In genomic region chr4:73669410-73670183, GRCh38 we compare ENCODE assay signal across 19 cellular contexts. TPM values are rescaled to one million over a fixed set of nuclear protein-coding genes. Genes with fewer than 3 reads are reported as not detected.
A peak's percentile ranks its signal among the peaks of the same experiment; 100 is the strongest.
DNase-seq lines count a peak whose midpoint lies in the region; ATAC-seq, FAIRE-seq and TF ChIP-seq lines count a peak whose summit lies in the region.
"Had no signal": no experiment of that assay in that cellular context is flagged by ENCODE, and none has a peak within 500 bp of the region (broad histone marks: within the 10 kb centered on the region; RNA-seq: fewer than 3 reads in every experiment).

No MANE protein-coding gene starts in this region.

- TF ChIP-seq CTCF in adrenal gland (IDR thresholded peaks at IDR 0.05) (no peak), left lung (IDR thresholded peaks at IDR 0.05) (no peak), thyroid gland (IDR thresholded peaks at IDR 0.05) (no peak)

- H3K4me3 ChIP-seq in adrenal gland (peak overlapping the region in 2 of 4 donors; percentile 1 to 34), left lung (no peak overlapping the region), thyroid gland (replicated peaks in 1 of 3) (no peak overlapping the region)

- H3K27ac ChIP-seq in adrenal gland (peak overlapping the region; percentile 44 to 89 (median 81)), left lung (no peak overlapping the region), thyroid gland (peak overlapping the region in 2 of 3 donors; percentile 29 to 41)

- intact Hi-C loops in adrenal gland (cut with DNase I) (loop anchor here in 1 of 2 donors (10.0 kb wide), 3 partner anchors 195 to 465 kb away; partner anchors contain the start of gene CXCL1), left lung (cut with DNase I) (no loop called here), thyroid gland (cut with DNase I) (no loop called here)

- ATAC-seq in left lung: peak; percentile 59
- no peak for ATAC-seq in HG02798 (IDR thresholded peaks at IDR 0.05; ENCODE audit: poor library complexity, unreplicated experiment)

- H3K4me1 ChIP-seq in adrenal gland (replicated peaks in 1 of 2): peaks cover 15 to 21% of the 10 kb centered on the region in 2 donors
- H3K4me1 ChIP-seq in left lung: peaks cover 0 to 4% of the 10 kb centered on the region in 2 donors
- peaks cover 0 to 10% of the 10 kb centered on the region in 2 donors for H3K4me1 ChIP-seq in thyroid gland

- no peaks in the 10 kb centered on the region for H3K27me3 ChIP-seq in adrenal gland
- no peaks in the 10 kb centered on the region for H3K27me3 ChIP-seq in left lung
- no peaks in the 10 kb centered on the region for H3K27me3 ChIP-seq in thyroid gland

- H3K36me3 ChIP-seq in adrenal gland (replicated peaks in 1 of 2): no peaks in the 10 kb centered on the region
- H3K36me3 ChIP-seq in left lung: no peaks in the 10 kb centered on the region
- H3K36me3 ChIP-seq in thyroid gland: no peaks in the 10 kb centered on the region

- H3K9me3 ChIP-seq in adrenal gland (replicated peaks in 1 of 3): no peaks in the 10 kb centered on the region
- H3K9me3 ChIP-seq in left lung: no peaks in the 10 kb centered on the region
- no peaks in the 10 kb centered on the region for H3K9me3 ChIP-seq in thyroid gland

- WGBS in adrenal gland, 4 donors: 23 to 47% (median 33%) methylated on average over 15 of the region's 15 CpGs
- 71 to 78% methylated on average over 15 of the region's 15 CpGs for WGBS in thyroid gland, 2 donors

- DNase-seq in NCI-H748 (lab: John Stamatoyannopoulos, UW; ENCODE audit: unreplicated experiment): peak; percentile 10
- no peak for DNase-seq in NCI-H748 treated with DMSO at 0.1 percent for 48 hours (lab: John Stamatoyannopoulos, UW)
- DNase-seq in adrenal gland: peak in 6 of 7 donors; percentile 42 to 75 (median 58)
- DNase-seq in left lung: no peak
- DNase-seq in thyroid gland: peak in 1 of 2 donors; percentile 7
- DNase-seq in frontal cortex (ENCODE audit: low spot score in 2 of 2): no peak
- no peak for DNase-seq in occipital lobe (lab: John Stamatoyannopoulos, UW)
- DNase-seq: activated CD4-positive, alpha-beta T cell treated with anti-CD3 and anti-CD28 coated beads for 4 hours; activated T-cell treated with anti-CD3 and anti-CD28 coated beads for 4 hours; CD4-positive, alpha-beta memory T cell; cerebellar nuclear complex; glutamatergic neuron; Karpas-422; mesendoderm; NCI-H774; nucleus accumbens; stimulated activated CD4-positive, alpha-beta T cell treated with anti-CD3 and anti-CD28 coated beads, Interleukin-15, amount 100 ng/mL, for 24 hours had no signal

- TF ChIP-seq POLR2A in adrenal gland (IDR thresholded peaks at IDR 0.05) (no peak), thyroid gland (IDR thresholded peaks at IDR 0.05) (no peak)

- FAIRE-seq in frontal cortex (lab: Jason Lieb, UNC): no peak
- FAIRE-seq: G401.6 had no signal

RNA-seq across cellular contexts. Expression of gene RASSF6, which starts 49.4 kb away (rescaled TPM):
- total RNA-seq in adrenal gland: under 1 TPM in 1 of 8 donors, not detected in 7; 0.23 TPM
- under 1 TPM; 0.07 to 0.18 (median 0.08) TPM for polyA plus RNA-seq in adrenal gland
- total RNA-seq in left lung: 1 to 10 TPM; 1.3 to 2.2 TPM
- 10 to 100 TPM in 1 of 4 donors, 1 to 10 TPM in 3; 2.5 to 13.1 (median 4.2) TPM for total RNA-seq in thyroid gland
- under 0.01 TPM for total RNA-seq in frontal cortex
- 0.31 TPM for total RNA-seq in occipital lobe

Comparison
In these comparisons a context has a peak if more than half of its experiments do, and no peak if none do; other contexts are left out.
1. DNase-seq: peak in NCI-H748 (single experiment) and adrenal gland (6 of 7); none in NCI-H748 treated with DMSO at 0.1 percent for 48 hours (single experiment), left lung (0 of 2), frontal cortex (0 of 2) and occipital lobe (single experiment).
2. H3K27ac ChIP-seq: peak in adrenal gland (5 of 5) and thyroid gland (2 of 3); none in left lung (0 of 2).